Comparison of ENCODE assay signal across 32 cellular contexts in the genomic region with DNA sequence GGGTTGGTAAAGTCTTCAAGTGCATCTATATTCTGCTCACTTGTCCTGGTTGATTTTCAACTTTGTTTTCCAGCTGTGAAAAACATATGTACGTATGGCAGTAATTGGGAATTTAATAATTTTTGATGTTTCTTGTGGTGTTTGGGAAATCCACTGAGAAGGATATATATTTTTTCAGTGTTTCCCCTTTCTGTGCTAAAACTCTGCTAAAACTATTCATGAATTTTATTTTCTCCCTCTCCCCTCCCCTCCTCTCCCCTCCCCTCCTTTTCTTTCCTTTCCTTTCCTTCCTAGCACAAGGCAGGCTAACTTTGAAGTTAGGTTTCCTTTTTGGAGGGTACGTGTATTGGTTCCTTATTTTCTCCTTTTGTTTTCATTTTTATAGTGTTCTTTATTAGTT.
"Had no signal": no experiment of that assay in that cellular context is flagged by ENCODE, and none has a peak within 500 bp of the region (broad histone marks: within the 10 kb centered on the region; RNA-seq: fewer than 3 reads in every experiment).

No MANE protein-coding gene starts in this region.

- H3K4me3 Mint-ChIP-seq: activated CD4-positive, alpha-beta T cell treated with anti-CD3 and anti-CD28 coated beads, Interleukin-2, amount 10 ng/mL, durations not matched to agents 24 days and 14 days; activated CD8-positive, alpha-beta T cell treated with anti-CD3 and anti-CD28 coated beads for 36 hours; activated naive CD8-positive, alpha-beta T cell treated with anti-CD3 and anti-CD28 coated beads for 36 hours; activated T-cell treated with anti-CD3 and anti-CD28 coated beads, Interleukin-2, amount 50 U/mL, for 72 hours; activated T-helper 17 cell treated with anti-CD3 and anti-CD28 coated beads, Interleukin-2, amount 50 U/mL, for 72 hours; central memory CD8-positive, alpha-beta T cell; T-helper 1 cell treated with Interleukin-12 subunit alpha and Interleukin-12 subunit beta and Interleukin-4 antibody, amounts not matched to agents 30 μg/mL and 1 μg/mL, for 36 hours; T-helper 2 cell treated with Interferon-gamma antibody and Interleukin-4, amounts not matched to agents 5 μg/mL and 100 μg/mL, for 36 hours had no signal

- ATAC-seq: activated CD8-positive, alpha-beta T cell treated with anti-CD3 and anti-CD28 coated beads for 36 hours; activated T-cell treated with anti-CD3 and anti-CD28 coated beads, Interleukin-2, amount 50 U/mL, for 72 hours; activated T-helper 17 cell treated with anti-CD3 and anti-CD28 coated beads, Interleukin-2, amount 50 U/mL, for 72 hours had no signal

- H3K36me3 ChIP-seq: ascending aorta, cardiac muscle cell, colonic mucosa, SJCRH30 had no signal

- H3K9me3 ChIP-seq: ascending aorta, colonic mucosa, SJCRH30 had no signal

- H3K27me3 Mint-ChIP-seq: activated CD4-positive, alpha-beta T cell treated with anti-CD3 and anti-CD28 coated beads, Interleukin-2, amount 10 ng/mL, durations not matched to agents 24 days and 14 days; activated CD8-positive, alpha-beta T cell treated with anti-CD3 and anti-CD28 coated beads for 36 hours; activated naive CD8-positive, alpha-beta T cell treated with anti-CD3 and anti-CD28 coated beads for 36 hours; central memory CD8-positive, alpha-beta T cell had no signal

- H3K27ac ChIP-seq: ascending aorta, cardiac muscle cell, colonic mucosa, SJCRH30, SK-N-MC had no signal

- H3K27me3 ChIP-seq: ascending aorta, cardiac muscle cell, colonic mucosa, SJCRH30 had no signal

- H3K4me3 ChIP-seq: ascending aorta, cardiac muscle cell, colonic mucosa, SJCRH30, SK-N-MC had no signal

- DNase-seq: activated CD4-positive, alpha-beta T cell treated with anti-CD3 and anti-CD28 coated beads, Interleukin-2, amount 10 ng/mL, durations not matched to agents 24 days and 14 days; activated CD4-positive, alpha-beta T cell treated with anti-CD3 and anti-CD28 coated beads, Interleukin-2, amount 50 U/mL, for 4 hours; activated CD8-positive, alpha-beta T cell treated with anti-CD3 and anti-CD28 coated beads for 36 hours; activated effector memory CD4-positive, alpha-beta T cell treated with anti-CD3 and anti-CD28 coated beads, Interleukin-2, amount 50 U/mL, for 16 hours; activated naive CD4-positive, alpha-beta T cell; activated naive CD4-positive, alpha-beta T cell treated with anti-CD3 and anti-CD28 coated beads, Interleukin-2, amount 50 U/mL, for 16 hours; activated naive CD8-positive, alpha-beta T cell treated with anti-CD3 and anti-CD28 coated beads for 36 hours; activated T-cell treated with anti-CD3 and anti-CD28 coated beads, Interleukin-2, amount 50 U/mL, for 1 hour; activated T-cell treated with anti-CD3 and anti-CD28 coated beads, Interleukin-2, amount 50 U/mL, for 72 hours; amniotic stem cell; colonic mucosa; NCI-H1092 treated with DMSO at 0.1 percent for 48 hours; NCI-H1417; NCI-H146; NCI-H187; NCI-H2029 treated with DMSO at 0.1 percent for 48 hours; NCI-H2107; NCI-H2171; NCI-H510A; NCI-H526; NCI-H748 treated with DMSO at 0.1 percent for 48 hours; NK-92 treated with Interleukin-12 subunit alpha and Interleukin-12 subunit beta, amount 100 ng/mL, for 24 hours; OCI-M1; Right ventricle myocardium superior; SJCRH30 had no signal

- H3K27ac Mint-ChIP-seq: activated CD4-positive, alpha-beta T cell treated with anti-CD3 and anti-CD28 coated beads, Interleukin-2, amount 10 ng/mL, durations not matched to agents 24 days and 14 days; activated CD8-positive, alpha-beta T cell treated with anti-CD3 and anti-CD28 coated beads for 36 hours; activated naive CD8-positive, alpha-beta T cell treated with anti-CD3 and anti-CD28 coated beads for 36 hours; activated T-cell treated with anti-CD3 and anti-CD28 coated beads, Interleukin-2, amount 50 U/mL, for 72 hours; activated T-helper 17 cell treated with anti-CD3 and anti-CD28 coated beads, Interleukin-2, amount 50 U/mL, for 72 hours; T-helper 1 cell treated with Interleukin-12 subunit alpha and Interleukin-12 subunit beta and Interleukin-4 antibody, amounts not matched to agents 30 μg/mL and 1 μg/mL, for 36 hours; T-helper 2 cell treated with Interferon-gamma antibody and Interleukin-4, amounts not matched to agents 5 μg/mL and 100 μg/mL, for 36 hours had no signal

- H3K4me1 ChIP-seq: ascending aorta, colonic mucosa, SJCRH30 had no signal

- H3K9me3 Mint-ChIP-seq: activated CD4-positive, alpha-beta T cell treated with anti-CD3 and anti-CD28 coated beads, Interleukin-2, amount 10 ng/mL, durations not matched to agents 24 days and 14 days; activated CD8-positive, alpha-beta T cell treated with anti-CD3 and anti-CD28 coated beads for 36 hours; activated naive CD8-positive, alpha-beta T cell treated with anti-CD3 and anti-CD28 coated beads for 36 hours; activated T-cell treated with anti-CD3 and anti-CD28 coated beads, Interleukin-2, amount 50 U/mL, for 72 hours; activated T-helper 17 cell treated with anti-CD3 and anti-CD28 coated beads, Interleukin-2, amount 50 U/mL, for 72 hours; central memory CD8-positive, alpha-beta T cell; T-helper 1 cell treated with Interleukin-12 subunit alpha and Interleukin-12 subunit beta and Interleukin-4 antibody, amounts not matched to agents 30 μg/mL and 1 μg/mL, for 36 hours; T-helper 2 cell treated with Interferon-gamma antibody and Interleukin-4, amounts not matched to agents 5 μg/mL and 100 μg/mL, for 36 hours had no signal
